In genomic region chr2:172085460-172086159, GRCh38 we compare ENCODE assay signal across 1 cellular context.
TF ChIP-seq lines count a peak whose summit lies in the region.

DLX1 (plus strand) TSS chr2:172085507; CDS start chr2:172085678, 171 bp downstream.

TF ChIP-seq in K562, 482 proteins besides CTCF, POLR2A, EP300 and RAD21 (continued from another document and continues in another):
- TF ChIP-seq JUN (IDR thresholded peaks at IDR 0.05; ENCODE audit: borderline replicate concordance, low read depth, low read length): 0 out of 2 replicates have a peak, but pooled peaks have one; percentile 30
- peak; percentile 57; the same call in 1 of the 2 replicates for TF ChIP-seq JUN (CRISPR knock-in tag; IDR thresholded peaks at IDR 0.05; ENCODE audit: borderline replicate concordance)
- no peak for TF ChIP-seq MCM5 (IDR thresholded peaks at IDR 0.05; ENCODE audit: low read depth)
- peak; percentile 69; the same call in 1 of the 2 replicates for TF ChIP-seq CBFB (CRISPR knock-in tag; IDR thresholded peaks at IDR 0.05)
- TF ChIP-seq UBTF (IDR thresholded peaks at IDR 0.05; ENCODE audit: borderline replicate concordance in 1 of 2, low read depth in 2 of 2, low read length in 2 of 2): peak in 1 of 2 experiments; percentile 67; a peak in 2 of 4 replicates
- TF ChIP-seq GATA2 (CRISPR knock-in tag; IDR thresholded peaks at IDR 0.05): no peak
- TF ChIP-seq FOXK2 (conservative IDR thresholded peaks at IDR 0.05 in 1 of 2, IDR thresholded peaks at IDR 0.05 in 1 of 2; ENCODE audit: low read depth in 2 of 2): peak in 1 of 2 experiments; percentile 31; a peak in 2 of 4 replicates
- TF ChIP-seq, protein P1, sequence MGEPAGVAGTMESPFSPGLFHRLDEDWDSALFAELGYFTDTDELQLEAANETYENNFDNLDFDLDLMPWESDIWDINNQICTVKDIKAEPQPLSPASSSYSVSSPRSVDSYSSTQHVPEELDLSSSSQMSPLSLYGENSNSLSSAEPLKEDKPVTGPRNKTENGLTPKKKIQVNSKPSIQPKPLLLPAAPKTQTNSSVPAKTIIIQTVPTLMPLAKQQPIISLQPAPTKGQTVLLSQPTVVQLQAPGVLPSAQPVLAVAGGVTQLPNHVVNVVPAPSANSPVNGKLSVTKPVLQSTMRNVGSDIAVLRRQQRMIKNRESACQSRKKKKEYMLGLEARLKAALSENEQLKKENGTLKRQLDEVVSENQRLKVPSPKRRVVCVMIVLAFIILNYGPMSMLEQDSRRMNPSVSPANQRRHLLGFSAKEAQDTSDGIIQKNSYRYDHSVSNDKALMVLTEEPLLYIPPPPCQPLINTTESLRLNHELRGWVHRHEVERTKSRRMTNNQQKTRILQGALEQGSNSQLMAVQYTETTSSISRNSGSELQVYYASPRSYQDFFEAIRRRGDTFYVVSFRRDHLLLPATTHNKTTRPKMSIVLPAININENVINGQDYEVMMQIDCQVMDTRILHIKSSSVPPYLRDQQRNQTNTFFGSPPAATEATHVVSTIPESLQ (CRISPR knock-in tag; IDR thresholded peaks at IDR 0.05): 0 out of 2 replicates have a peak, but pooled peaks have one; percentile 47
- TF ChIP-seq GATAD2B (IDR thresholded peaks at IDR 0.05; ENCODE audit: borderline replicate concordance): no peak
- peak; percentile 47; the same call in 1 of the 2 replicates for TF ChIP-seq CREM (IDR thresholded peaks at IDR 0.05; ENCODE audit: low read depth)
- 0 out of 2 replicates have a peak, but pooled peaks have one; percentile 43 for TF ChIP-seq POLR2AphosphoS2 (IDR thresholded peaks at IDR 0.05; ENCODE audit: low read length)
- TF ChIP-seq TEAD4 (IDR thresholded peaks at IDR 0.05; ENCODE audit: low read length): 0 out of 2 replicates have a peak, but pooled peaks have one; percentile 8
- TF ChIP-seq TEAD4 (CRISPR knock-in tag; IDR thresholded peaks at IDR 0.05; ENCODE audit: borderline replicate concordance): no peak
- TF ChIP-seq, protein P2, sequence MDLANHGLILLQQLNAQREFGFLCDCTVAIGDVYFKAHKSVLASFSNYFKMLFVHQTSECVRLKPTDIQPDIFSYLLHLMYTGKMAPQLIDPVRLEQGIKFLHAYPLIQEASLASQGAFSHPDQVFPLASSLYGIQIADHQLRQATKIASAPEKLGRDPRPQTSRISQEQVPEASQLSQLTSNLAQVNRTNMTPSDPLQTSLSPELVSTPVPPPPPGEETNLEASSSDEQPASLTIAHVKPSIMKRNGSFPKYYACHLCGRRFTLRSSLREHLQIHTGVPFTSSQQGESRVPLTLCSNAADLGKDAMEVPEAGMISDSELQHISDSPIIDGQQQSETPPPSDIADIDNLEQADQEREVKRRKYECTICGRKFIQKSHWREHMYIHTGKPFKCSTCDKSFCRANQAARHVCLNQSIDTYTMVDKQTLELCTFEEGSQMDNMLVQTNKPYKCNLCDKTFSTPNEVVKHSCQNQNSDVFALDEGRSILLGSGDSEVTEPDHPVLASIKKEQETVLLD (IDR thresholded peaks at IDR 0.05): peak; percentile 69; the same call in 1 of the 2 replicates
- no peak for TF ChIP-seq SIX5 (IDR thresholded peaks at IDR 0.05; ENCODE audit: borderline replicate concordance in 1 of 2, insufficient read depth in 1 of 2, low read depth in 1 of 2, low read length in 2 of 2)
- TF ChIP-seq ZKSCAN3 (CRISPR knock-in tag; IDR thresholded peaks at IDR 0.05): no peak
- TF ChIP-seq, protein P3, sequence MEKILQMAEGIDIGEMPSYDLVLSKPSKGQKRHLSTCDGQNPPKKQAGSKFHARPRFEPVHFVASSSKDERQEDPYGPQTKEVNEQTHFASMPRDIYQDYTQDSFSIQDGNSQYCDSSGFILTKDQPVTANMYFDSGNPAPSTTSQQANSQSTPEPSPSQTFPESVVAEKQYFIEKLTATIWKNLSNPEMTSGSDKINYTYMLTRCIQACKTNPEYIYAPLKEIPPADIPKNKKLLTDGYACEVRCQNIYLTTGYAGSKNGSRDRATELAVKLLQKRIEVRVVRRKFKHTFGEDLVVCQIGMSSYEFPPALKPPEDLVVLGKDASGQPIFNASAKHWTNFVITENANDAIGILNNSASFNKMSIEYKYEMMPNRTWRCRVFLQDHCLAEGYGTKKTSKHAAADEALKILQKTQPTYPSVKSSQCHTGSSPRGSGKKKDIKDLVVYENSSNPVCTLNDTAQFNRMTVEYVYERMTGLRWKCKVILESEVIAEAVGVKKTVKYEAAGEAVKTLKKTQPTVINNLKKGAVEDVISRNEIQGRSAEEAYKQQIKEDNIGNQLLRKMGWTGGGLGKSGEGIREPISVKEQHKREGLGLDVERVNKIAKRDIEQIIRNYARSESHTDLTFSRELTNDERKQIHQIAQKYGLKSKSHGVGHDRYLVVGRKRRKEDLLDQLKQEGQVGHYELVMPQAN (IDR thresholded peaks at IDR 0.05; ENCODE audit: borderline replicate concordance): peak; percentile 46; the same call in 1 of the 2 replicates
- TF ChIP-seq MYC (IDR thresholded peaks at IDR 0.05; ENCODE audit: low read depth, low read length): 0 out of 2 replicates have a peak, but pooled peaks have one; percentile 11
- no peak for TF ChIP-seq MYC (CRISPR knock-in tag; IDR thresholded peaks at IDR 0.05; ENCODE audit: borderline replicate concordance, low read depth)
- 0 out of 2 replicates have a peak, but pooled peaks have one; percentile 37 for TF ChIP-seq FOSL1 (tag; conservative IDR thresholded peaks at IDR 0.05)
- peak; percentile 45; the same call in 1 of the 2 replicates for TF ChIP-seq GTF2E2 (tag; IDR thresholded peaks at IDR 0.05)
- TF ChIP-seq SIN3A (IDR thresholded peaks at IDR 0.05; ENCODE audit: borderline replicate concordance in 2 of 2, control insufficient read depth in 1 of 2, low read depth in 2 of 2, low read length in 2 of 2): 0 out of 4 replicates have a peak, but pooled peaks of 1 of the 2 experiments have one; percentile 14
- TF ChIP-seq CREB1 (IDR thresholded peaks at IDR 0.05): peak; percentile 19; the same call in 1 of the 2 replicates
- TF ChIP-seq CREB1 (CRISPR knock-in tag; IDR thresholded peaks at IDR 0.05): 0 out of 2 replicates have a peak, but pooled peaks have one; percentile 61
- TF ChIP-seq ZNF408 (CRISPR knock-in tag; IDR thresholded peaks at IDR 0.05; ENCODE audit: low read depth): no peak
- peak in 1 of 2 experiments; percentile 41; a peak in 3 of 4 replicates for TF ChIP-seq NRF1 (conservative IDR thresholded peaks at IDR 0.05 in 1 of 2, IDR thresholded peaks at IDR 0.05 in 1 of 2)
- no peak for TF ChIP-seq MTA3 (IDR thresholded peaks at IDR 0.05; ENCODE audit: borderline replicate concordance)
- peak; percentile 12 for TF ChIP-seq TBP (optimal IDR thresholded peaks at IDR 0.05; ENCODE audit: low read depth, low read length)
- TF ChIP-seq BCOR (IDR thresholded peaks at IDR 0.05): peak; percentile 65; the same call in 1 of the 2 replicates
- TF ChIP-seq, protein P4, sequence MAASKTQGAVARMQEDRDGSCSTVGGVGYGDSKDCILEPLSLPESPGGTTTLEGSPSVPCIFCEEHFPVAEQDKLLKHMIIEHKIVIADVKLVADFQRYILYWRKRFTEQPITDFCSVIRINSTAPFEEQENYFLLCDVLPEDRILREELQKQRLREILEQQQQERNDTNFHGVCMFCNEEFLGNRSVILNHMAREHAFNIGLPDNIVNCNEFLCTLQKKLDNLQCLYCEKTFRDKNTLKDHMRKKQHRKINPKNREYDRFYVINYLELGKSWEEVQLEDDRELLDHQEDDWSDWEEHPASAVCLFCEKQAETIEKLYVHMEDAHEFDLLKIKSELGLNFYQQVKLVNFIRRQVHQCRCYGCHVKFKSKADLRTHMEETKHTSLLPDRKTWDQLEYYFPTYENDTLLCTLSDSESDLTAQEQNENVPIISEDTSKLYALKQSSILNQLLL (CRISPR knock-in tag; IDR thresholded peaks at IDR 0.05; ENCODE audit: borderline replicate concordance): no peak
- TF ChIP-seq CHD2 (IDR thresholded peaks at IDR 0.05; ENCODE audit: low read depth, low read length): peak; percentile 93
- 0 out of 2 replicates have a peak, but pooled peaks have one; percentile 12 for TF ChIP-seq ZNF609 (CRISPR knock-in tag; IDR thresholded peaks at IDR 0.05; ENCODE audit: borderline replicate concordance)
- TF ChIP-seq, protein P5, sequence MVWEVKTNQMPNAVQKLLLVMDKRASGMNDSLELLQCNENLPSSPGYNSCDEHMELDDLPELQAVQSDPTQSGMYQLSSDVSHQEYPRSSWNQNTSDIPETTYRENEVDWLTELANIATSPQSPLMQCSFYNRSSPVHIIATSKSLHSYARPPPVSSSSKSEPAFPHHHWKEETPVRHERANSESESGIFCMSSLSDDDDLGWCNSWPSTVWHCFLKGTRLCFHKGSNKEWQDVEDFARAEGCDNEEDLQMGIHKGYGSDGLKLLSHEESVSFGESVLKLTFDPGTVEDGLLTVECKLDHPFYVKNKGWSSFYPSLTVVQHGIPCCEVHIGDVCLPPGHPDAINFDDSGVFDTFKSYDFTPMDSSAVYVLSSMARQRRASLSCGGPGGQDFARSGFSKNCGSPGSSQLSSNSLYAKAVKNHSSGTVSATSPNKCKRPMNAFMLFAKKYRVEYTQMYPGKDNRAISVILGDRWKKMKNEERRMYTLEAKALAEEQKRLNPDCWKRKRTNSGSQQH (CRISPR knock-in tag; IDR thresholded peaks at IDR 0.05): peak; percentile 80
- peak; percentile 57; the same call in 1 of the 2 replicates for TF ChIP-seq EHMT2 (IDR thresholded peaks at IDR 0.05)
- peak; percentile 26 for TF ChIP-seq PCBP1 (IDR thresholded peaks at IDR 0.05; ENCODE audit: low read depth, low read length, poor library complexity, severe bottlenecking)
- no peak for TF ChIP-seq CBX1 (IDR thresholded peaks at IDR 0.05; ENCODE audit: low read depth)
- TF ChIP-seq RBM22 (IDR thresholded peaks at IDR 0.05; ENCODE audit: low read depth, low read length, poor library complexity, severe bottlenecking): peak; percentile 41
